Comparison of ENCODE assay signal across 1 cellular context in genomic region chr6:107274288-107274687, GRCh38.
TF ChIP-seq lines count a peak whose summit lies in the region.

No MANE protein-coding gene starts in this region.

TF ChIP-seq in WTC11, 78 proteins besides CTCF, POLR2A, EP300 and RAD21 (continued from another document):
- TF ChIP-seq PRDM15 (CRISPR knock-in tag; IDR thresholded peaks at IDR 0.05) (no peak), SMAD3 (CRISPR knock-in tag; IDR thresholded peaks at IDR 0.05; ENCODE audit: borderline replicate concordance) (no peak)
